ENCODE assay signal across 9 cellular contexts in the genomic region with DNA sequence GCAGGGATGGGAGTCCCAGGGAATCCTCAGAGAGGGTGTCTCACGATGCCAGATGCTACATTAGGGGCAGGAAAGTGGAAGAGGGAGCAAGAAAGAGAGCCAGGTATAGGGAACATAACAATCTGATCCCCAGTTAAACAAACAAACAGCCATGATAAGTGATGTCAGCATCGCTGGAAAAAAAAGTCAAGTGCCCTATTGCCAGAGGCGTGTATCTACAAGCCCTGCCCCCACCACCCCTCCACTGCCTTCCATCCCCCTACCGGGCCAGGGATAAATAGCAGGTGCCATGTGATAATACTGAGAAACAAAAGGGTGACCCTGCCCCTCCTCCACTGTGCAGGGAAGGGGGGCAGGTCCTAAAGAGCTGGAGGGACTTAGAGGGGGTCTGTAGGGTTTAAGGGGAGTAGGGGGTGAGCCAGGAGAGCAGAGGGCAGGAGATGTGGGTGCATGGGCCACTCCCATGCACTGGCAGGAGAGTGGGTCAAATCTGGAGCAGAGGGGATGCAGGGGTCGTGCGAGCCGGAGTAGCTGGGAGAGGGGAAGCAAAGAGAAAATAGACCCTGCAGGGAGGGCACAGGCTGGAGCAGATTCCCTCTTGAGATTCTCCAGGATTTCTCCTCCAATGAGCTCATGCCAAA. TPM values are rescaled to one million over a fixed set of nuclear protein-coding genes. Genes with fewer than 3 reads are reported as not detected.
A peak's percentile ranks its signal among the peaks of the same experiment; 100 is the strongest.
DNase-seq lines count a peak whose midpoint lies in the region; ATAC-seq and TF ChIP-seq lines count a peak whose summit lies in the region.
"Had no signal": no experiment of that assay in that cellular context is flagged by ENCODE, and none has a peak within 500 bp of the region (broad histone marks: within the 10 kb centered on the region; RNA-seq: fewer than 3 reads in every experiment).

No MANE protein-coding gene starts in this region.

- no peaks in the 10 kb centered on the region for H3K36me3 ChIP-seq in lower lobe of right lung

- peak; percentile 28 for DNase-seq in EL
- peak; percentile 93 for DNase-seq in NCI-H1105 treated with DMSO at 0.1 percent for 48 hours (lab: John Stamatoyannopoulos, UW)
- peak; percentile 44 for DNase-seq in SK-MEL-5 (ENCODE audit: low read depth, low spot score)
- DNase-seq in lower lobe of right lung, result peak; percentile 64
- DNase-seq in hypothalamus (lab: John Stamatoyannopoulos, UW), result no peak
- DNase-seq in T-helper 2 cell treated with Interferon-gamma antibody and Interleukin-4, amounts not matched to agents 5 μg/mL and 100 μg/mL, for 36 hours (ENCODE audit: low spot score), result no peak

- no peak overlapping the region for H3K4me3 ChIP-seq in lower lobe of right lung

- H3K36me3 Mint-ChIP-seq in T-helper 2 cell treated with Interferon-gamma antibody and Interleukin-4, amounts not matched to agents 5 μg/mL and 100 μg/mL, for 36 hours (ENCODE audit: low read depth), result no peaks in the 10 kb centered on the region

- H3K4me1 ChIP-seq in lower lobe of right lung, result peaks cover 5% of the 10 kb centered on the region

- ATAC-seq in lower lobe of right lung (peak; percentile 40 to 61), HG02884 (IDR thresholded peaks at IDR 0.05; ENCODE audit: unreplicated experiment) (no peak), HG02610 (IDR thresholded peaks at IDR 0.05; ENCODE audit: unreplicated experiment) (no peak)

- peaks cover 5% of the 10 kb centered on the region for H3K27me3 ChIP-seq in lower lobe of right lung (ENCODE audit: low read depth)

- no peak overlapping the region for H3K27ac ChIP-seq in lower lobe of right lung

- H3K4me1 Mint-ChIP-seq in T-helper 2 cell treated with Interferon-gamma antibody and Interleukin-4, amounts not matched to agents 5 μg/mL and 100 μg/mL, for 36 hours (ENCODE audit: low read depth), result no peaks in the 10 kb centered on the region

- intact Hi-C loops in lower lobe of right lung (cut with DNase I), result no loop called here

- no peak overlapping the region for H3K4me3 Mint-ChIP-seq in T-helper 2 cell treated with Interferon-gamma antibody and Interleukin-4, amounts not matched to agents 5 μg/mL and 100 μg/mL, for 36 hours

- peaks cover 12% of the 10 kb centered on the region for H3K27me3 Mint-ChIP-seq in T-helper 2 cell treated with Interferon-gamma antibody and Interleukin-4, amounts not matched to agents 5 μg/mL and 100 μg/mL, for 36 hours (ENCODE audit: low read depth)

- no peak overlapping the region for H3K27ac Mint-ChIP-seq in T-helper 2 cell treated with Interferon-gamma antibody and Interleukin-4, amounts not matched to agents 5 μg/mL and 100 μg/mL, for 36 hours

- no peaks in the 10 kb centered on the region for H3K9me3 ChIP-seq in lower lobe of right lung

- H3K9me3 Mint-ChIP-seq in T-helper 2 cell treated with Interferon-gamma antibody and Interleukin-4, amounts not matched to agents 5 μg/mL and 100 μg/mL, for 36 hours, result no peaks in the 10 kb centered on the region

- TF ChIP-seq CTCF in lower lobe of right lung (IDR thresholded peaks at IDR 0.05), result peak; percentile 15

- in situ Hi-C loops in SK-MEL-5 (cut with HindIII; ENCODE audit: low pct_unique_long_range_greater_than_20kb, low sequenced_read_pairs), result no loop called here

RNA-seq across cellular contexts. Expression of gene SLC26A9, which starts 3.4 kb away (rescaled TPM):
- total RNA-seq in SK-MEL-5 (2014; rRNA removed; shearing (Covaris generic)), result not detected in 2 replicates
- not detected in 2 replicates for polyA plus RNA-seq in SK-MEL-5 (2015; cell fraction: cytosol; rRNA removed)
- polyA plus RNA-seq in SK-MEL-5 (2015; cell fraction: nucleus; rRNA removed), result not detected in 2 replicates
- total RNA-seq in lower lobe of right lung, result 18.2 TPM
- total RNA-seq: temporal lobe had no signal

Comparison
In these comparisons a context has a peak if more than half of its experiments do, and no peak if none do; other contexts are left out.
1. DNase-seq: peak in EL (single experiment), NCI-H1105 treated with DMSO at 0.1 percent for 48 hours (single experiment), SK-MEL-5 (single experiment) and lower lobe of right lung (single experiment); none in hypothalamus (0 of 51) and T-helper 2 cell treated with Interferon-gamma antibody and Interleukin-4, amounts not matched to agents 5 μg/mL and 100 μg/mL, for 36 hours (single experiment).
2. ATAC-seq: peak in lower lobe of right lung (2 of 2); none in HG02884 (single experiment) and HG02610 (single experiment).
3. RNA of gene SLC26A9, which starts 3.4 kb away (total RNA-seq): 18.2 TPM in lower lobe of right lung (single experiment); not detected in SK-MEL-5; every median in the first group is over 10 times any median in the second.